Comparison of ENCODE assay signal across 8 cellular contexts in the genomic region with DNA sequence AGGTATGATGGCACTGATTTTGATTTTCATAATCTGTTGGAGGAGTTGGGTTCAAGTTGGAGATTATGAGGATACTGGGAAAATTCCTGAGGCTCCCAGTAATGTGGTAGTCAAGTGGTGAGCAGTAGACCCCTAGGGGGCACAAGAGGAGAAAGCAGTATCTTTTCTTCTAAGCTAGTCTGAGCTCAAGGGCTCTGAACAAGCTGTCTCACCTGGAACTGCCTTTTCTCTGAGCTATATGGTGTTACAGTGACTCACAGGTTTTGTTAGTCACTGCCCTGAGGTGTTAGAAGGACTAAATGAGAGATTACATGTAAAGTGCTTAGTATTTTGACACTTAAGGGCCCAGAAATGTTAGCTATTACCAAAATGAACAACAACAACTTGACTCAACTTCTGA. TPM values are rescaled to one million over a fixed set of nuclear protein-coding genes. Genes with fewer than 3 reads are reported as not detected.
A peak's percentile ranks its signal among the peaks of the same experiment; 100 is the strongest.
DNase-seq lines count a peak whose midpoint lies in the region; ATAC-seq, FAIRE-seq and TF ChIP-seq lines count a peak whose summit lies in the region.
"Had no signal": no experiment of that assay in that cellular context is flagged by ENCODE, and none has a peak within 500 bp of the region (broad histone marks: within the 10 kb centered on the region; RNA-seq: fewer than 3 reads in every experiment).

No MANE protein-coding gene starts in this region.

- H3K9me3 ChIP-seq in HAP-1 (no peaks in the 10 kb centered on the region), astrocyte (ENCODE audit: insufficient read depth, low read depth, low read length) (no peaks in the 10 kb centered on the region), mesenchymal stem cell (ENCODE audit: control insufficient read depth, low read length) (no peaks in the 10 kb centered on the region)

- peaks cover 2% of the 10 kb centered on the region for H3K79me1 ChIP-seq in mesenchymal stem cell (replicated peaks; ENCODE audit: low read length, poor library complexity, severe bottlenecking)

- ATAC-seq in GM19455 (IDR thresholded peaks at IDR 0.05; ENCODE audit: unreplicated experiment), result no peak

- no peak overlapping the region for H3K4ac ChIP-seq in mesenchymal stem cell (ENCODE audit: low read depth in 1 of 2, low read length in 2 of 2)

- H4K91ac ChIP-seq in mesenchymal stem cell (ENCODE audit: low read length), result no peak overlapping the region

- no peaks in the 10 kb centered on the region for H3K27me3 Mint-ChIP-seq in astrocyte (ENCODE audit: low read depth, unreplicated experiment)

- H4K20me1 ChIP-seq in astrocyte (ENCODE audit: insufficient read depth, low read length), result peaks cover 92% of the 10 kb centered on the region

- no peak overlapping the region for H3K27ac Mint-ChIP-seq in astrocyte (ENCODE audit: unreplicated experiment)
- H3K27ac Mint-ChIP-seq: T-helper 1 cell treated with Interleukin-12 subunit alpha and Interleukin-12 subunit beta and Interleukin-4 antibody, amounts not matched to agents 30 μg/mL and 1 μg/mL, for 36 hours had no signal

- no peak overlapping the region for H3K18ac ChIP-seq in mesenchymal stem cell (ENCODE audit: low read depth in 1 of 2, low read length in 2 of 2)

- H3K4me1 ChIP-seq in HAP-1 (no peaks in the 10 kb centered on the region), astrocyte (ENCODE audit: insufficient read depth, low read length) (no peaks in the 10 kb centered on the region), mesenchymal stem cell (ENCODE audit: control insufficient read depth, insufficient read depth, low read depth, low read length) (no peaks in the 10 kb centered on the region)

- no peaks in the 10 kb centered on the region for H3K9me3 Mint-ChIP-seq in astrocyte (ENCODE audit: unreplicated experiment)
- H3K9me3 Mint-ChIP-seq: T-helper 1 cell treated with Interleukin-12 subunit alpha and Interleukin-12 subunit beta and Interleukin-4 antibody, amounts not matched to agents 30 μg/mL and 1 μg/mL, for 36 hours had no signal

- H2BK12ac ChIP-seq in mesenchymal stem cell (ENCODE audit: low read length in 2 of 2), result no peak overlapping the region

- peaks cover 86% of the 10 kb centered on the region for H3K36me3 ChIP-seq in HAP-1 (replicated peaks)
- peaks cover 67% of the 10 kb centered on the region for H3K36me3 ChIP-seq in astrocyte (ENCODE audit: insufficient read depth, low read length)
- peaks cover 9 to 97% of the 10 kb centered on the region in 2 experiments for H3K36me3 ChIP-seq in mesenchymal stem cell (ENCODE audit: control insufficient read depth in 1 of 2, insufficient read depth in 2 of 2, low read depth in 1 of 2, low read length in 2 of 2)

- H2AK5ac ChIP-seq in mesenchymal stem cell (ENCODE audit: low read length, severe bottlenecking), result no peak overlapping the region

- in situ Hi-C loops in HAP-1 (cut with MboI; ENCODE audit: low sequenced_read_pairs), result no loop called here

- no peak overlapping the region for H3K4me3 Mint-ChIP-seq in astrocyte (ENCODE audit: unreplicated experiment)
- H3K4me3 Mint-ChIP-seq: T-helper 1 cell treated with Interleukin-12 subunit alpha and Interleukin-12 subunit beta and Interleukin-4 antibody, amounts not matched to agents 30 μg/mL and 1 μg/mL, for 36 hours had no signal

- H3K4me3 ChIP-seq in HAP-1 (no peak overlapping the region), astrocyte (ENCODE audit: insufficient read depth, low read depth, low read length) (no peak overlapping the region), mesenchymal stem cell (ENCODE audit: insufficient read depth in 1 of 2, low read depth in 1 of 2, low read length in 2 of 2) (no peak overlapping the region)

- H3K27ac ChIP-seq in astrocyte (ENCODE audit: low read depth, low read length) (peak overlapping the region; percentile 22), mesenchymal stem cell (ENCODE audit: low read length, poor library complexity, severe bottlenecking) (no peak overlapping the region)

- no peaks in the 10 kb centered on the region for H3K27me3 ChIP-seq in HAP-1 (ENCODE audit: low read depth)
- no peaks in the 10 kb centered on the region for H3K27me3 ChIP-seq in astrocyte (ENCODE audit: insufficient read depth, low read length)
- H3K27me3 ChIP-seq in mesenchymal stem cell (ENCODE audit: control insufficient read depth in 1 of 2, insufficient read depth in 1 of 2, low read length in 2 of 2), result no peaks in the 10 kb centered on the region

- no peak overlapping the region for H3K9ac ChIP-seq in astrocyte (ENCODE audit: low read length)
- H3K9ac ChIP-seq in mesenchymal stem cell (ENCODE audit: low read length), result no peak overlapping the region

- H2AFZ ChIP-seq in astrocyte (ENCODE audit: low read depth, low read length) (no peak overlapping the region), mesenchymal stem cell (ENCODE audit: low read depth, low read length) (no peak overlapping the region)

- no peak overlapping the region for H2BK5ac ChIP-seq in mesenchymal stem cell (ENCODE audit: low read depth, low read length, poor library complexity, severe bottlenecking)

- peak; percentile 28 for TF ChIP-seq CTCF in astrocyte (IDR thresholded peaks at IDR 0.05; ENCODE audit: insufficient read depth, low read depth, low read length)

- FAIRE-seq in astrocyte (lab: Jason Lieb, UNC), result no peak

- no peak overlapping the region for H3K14ac ChIP-seq in mesenchymal stem cell (ENCODE audit: low read length in 2 of 2)

- peak; percentile 28 for DNase-seq in DMS53 treated with DMSO at 0.1 percent for 48 hours (lab: John Stamatoyannopoulos, UW; ENCODE audit: unreplicated experiment)
- peak; percentile 29 to 33 for DNase-seq in HAP-1 (ENCODE audit: low spot score in 2 of 2)
- peak; percentile 49 for DNase-seq in astrocyte (ENCODE audit: low read depth)
- DNase-seq in mesenchymal stem cell, result peak; percentile 40
- DNase-seq in NCI-H526 treated with DMSO at 0.1 percent for 48 hours (lab: John Stamatoyannopoulos, UW), result no peak
- DNase-seq in NCI-H1048 (lab: John Stamatoyannopoulos, UW), result no peak

- H2BK15ac ChIP-seq in mesenchymal stem cell (ENCODE audit: low read depth, poor library complexity, severe bottlenecking), result no peak overlapping the region

- no peak overlapping the region for H2BK120ac ChIP-seq in mesenchymal stem cell (ENCODE audit: low read depth, low read length)

- H3K23ac ChIP-seq in mesenchymal stem cell (ENCODE audit: low read length in 2 of 2), result no peak overlapping the region

- peaks cover 14% of the 10 kb centered on the region for H3K36me3 Mint-ChIP-seq in astrocyte (ENCODE audit: low read depth, unreplicated experiment)

- peaks cover 90% of the 10 kb centered on the region for H3K79me2 ChIP-seq in astrocyte (ENCODE audit: insufficient read depth, low read length)

- H3K4me2 ChIP-seq in astrocyte (ENCODE audit: low read length) (no peak overlapping the region), mesenchymal stem cell (ENCODE audit: low read length, poor library complexity, severe bottlenecking) (no peak overlapping the region)

- no peak overlapping the region for H4K8ac ChIP-seq in mesenchymal stem cell (ENCODE audit: low read length)

- no peaks in the 10 kb centered on the region for H3K4me1 Mint-ChIP-seq in astrocyte (ENCODE audit: low read depth, unreplicated experiment)

RNA-seq across cellular contexts. Expression of a gene that starts 42.2 kb away (rescaled TPM):
- total RNA-seq in astrocyte, result 0.34 and 0.41 TPM in 2 replicates
- polyA plus RNA-seq in mesenchymal stem cell (2013, experiment 1 of 2), result 11.1 TPM
- polyA plus RNA-seq in mesenchymal stem cell (2013, experiment 2 of 2), result 11.3 TPM

RNA-seq across cellular contexts. Expression of a gene that starts 43.5 kb away (rescaled TPM):
- 104 and 105 TPM in 2 replicates for total RNA-seq in astrocyte
- 68.9 TPM for polyA plus RNA-seq in mesenchymal stem cell (2013, experiment 1 of 2)
- 71.6 TPM for polyA plus RNA-seq in mesenchymal stem cell (2013, experiment 2 of 2)

Comparison
In these comparisons a context has a peak if more than half of its experiments do, and no peak if none do; other contexts are left out.
1. DNase-seq: peak in DMS53 treated with DMSO at 0.1 percent for 48 hours (single experiment), HAP-1 (2 of 2), astrocyte (single experiment) and mesenchymal stem cell (single experiment); none in NCI-H526 treated with DMSO at 0.1 percent for 48 hours (single experiment) and NCI-H1048 (single experiment).